Comparison of ENCODE assay signal across 30 cellular contexts in the genomic region with DNA sequence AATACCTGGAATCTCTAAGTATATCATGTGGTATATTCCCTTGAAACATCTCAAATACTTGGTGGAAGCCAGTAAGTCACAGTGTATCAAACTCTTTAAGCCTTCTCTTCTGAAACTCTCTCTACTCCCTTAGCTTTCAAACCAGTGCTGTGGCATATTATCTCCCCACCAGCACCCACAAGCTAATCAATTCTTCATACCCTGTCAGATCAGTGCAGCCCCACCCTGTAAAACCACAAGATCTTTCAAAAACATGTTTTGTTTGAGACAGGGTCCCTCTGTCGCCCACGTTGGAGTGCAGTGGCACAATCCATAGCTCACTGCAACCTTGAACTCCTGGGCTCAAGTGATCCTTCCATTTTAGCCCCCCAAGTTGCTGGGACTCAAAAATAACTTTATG.
"Had no signal": no experiment of that assay in that cellular context is flagged by ENCODE, and none has a peak within 500 bp of the region (broad histone marks: within the 10 kb centered on the region; RNA-seq: fewer than 3 reads in every experiment).

No MANE protein-coding gene starts in this region.

- H3K4me2 ChIP-seq: hepatocyte had no signal

- ATAC-seq: activated CD8-positive, alpha-beta memory T cell treated with anti-CD3 and anti-CD28 coated beads, Interleukin-2, amount 10 ng/mL, durations not matched to agents 7 days and 5 days; gastroesophageal sphincter; sciatic nerve; stimulated activated memory B cell treated with anti-CD40 and anti-IgM and Interleukin-4, amounts not matched to agents 10 μg/mL and 1 μg/mL and 100 μg/mL, for 72 hours; stimulated activated naive CD8-positive, alpha-beta T cell treated with anti-CD3 and anti-CD28 coated beads, Interleukin-15, amount 100 ng/mL, for 72 hours had no signal

- H3K27me3 Mint-ChIP-seq: activated CD4-positive, alpha-beta memory T cell treated with anti-CD3 and anti-CD28 coated beads for 36 hours; activated CD4-positive, alpha-beta T cell treated with anti-CD3 and anti-CD28 coated beads, Interleukin-2, amount 10 ng/mL, durations not matched to agents 24 days and 14 days; activated CD8-positive, alpha-beta memory T cell treated with anti-CD3 and anti-CD28 coated beads, Interleukin-2, amount 10 ng/mL, durations not matched to agents 7 days and 5 days; activated naive CD4-positive, alpha-beta T cell treated with anti-CD3 and anti-CD28 coated beads, Interleukin-2, amount 50 U/mL, for 24 hours; stimulated activated memory B cell treated with anti-CD40 and anti-IgM and Interleukin-4, amounts not matched to agents 10 μg/mL and 1 μg/mL and 100 μg/mL, for 72 hours; stimulated activated naive CD8-positive, alpha-beta T cell treated with anti-CD3 and anti-CD28 coated beads, Interleukin-15, amount 100 ng/mL, for 72 hours; type B pancreatic cell had no signal

- H3K4me1 Mint-ChIP-seq: nephron; stimulated activated memory B cell treated with anti-CD40 and anti-IgM and Interleukin-4, amounts not matched to agents 10 μg/mL and 1 μg/mL and 100 μg/mL, for 72 hours; stimulated activated naive CD8-positive, alpha-beta T cell treated with anti-CD3 and anti-CD28 coated beads, Interleukin-15, amount 100 ng/mL, for 72 hours had no signal

- H3K9me3 ChIP-seq: gastroesophageal sphincter, left ventricle myocardium inferior, neutrophil, ovary, prostate gland, uterus had no signal

- H3K4me3 Mint-ChIP-seq: activated CD4-positive, alpha-beta memory T cell treated with anti-CD3 and anti-CD28 coated beads for 36 hours; activated CD4-positive, alpha-beta T cell treated with anti-CD3 and anti-CD28 coated beads, Interleukin-2, amount 10 ng/mL, durations not matched to agents 24 days and 14 days; activated CD8-positive, alpha-beta memory T cell treated with anti-CD3 and anti-CD28 coated beads, Interleukin-2, amount 10 ng/mL, durations not matched to agents 7 days and 5 days; activated naive CD4-positive, alpha-beta T cell treated with anti-CD3 and anti-CD28 coated beads, Interleukin-2, amount 50 U/mL, for 24 hours; nephron; stimulated activated memory B cell treated with anti-CD40 and anti-IgM and Interleukin-4, amounts not matched to agents 10 μg/mL and 1 μg/mL and 100 μg/mL, for 72 hours; stimulated activated naive CD8-positive, alpha-beta T cell treated with anti-CD3 and anti-CD28 coated beads, Interleukin-15, amount 100 ng/mL, for 72 hours; T-helper 1 cell treated with Interleukin-12 subunit alpha and Interleukin-12 subunit beta and Interleukin-4 antibody, amounts not matched to agents 30 μg/mL and 1 μg/mL, for 36 hours; type B pancreatic cell had no signal

- H3K4me3 ChIP-seq: gastroesophageal sphincter, hepatocyte, left ventricle myocardium inferior, lung, ovary, prostate gland, skin epidermis, uterus had no signal

- DNase-seq: activated CD4-positive, alpha-beta memory T cell treated with anti-CD3 and anti-CD28 coated beads for 36 hours; activated CD4-positive, alpha-beta T cell treated with anti-CD3 and anti-CD28 coated beads, Interleukin-2, amount 10 ng/mL, durations not matched to agents 24 days and 14 days; activated CD8-positive, alpha-beta memory T cell treated with anti-CD3 and anti-CD28 coated beads, Interleukin-2, amount 10 ng/mL, durations not matched to agents 7 days and 5 days; activated T-cell treated with anti-CD3 and anti-CD28 coated beads, Interleukin-2, amount 50 U/mL, for 48 hours; anterior cingulate cortex; effector CD8-positive, alpha-beta T cell; islet precursor cell; left ventricle myocardium inferior; mesendoderm; ovary; retina; stimulated activated CD4-positive, alpha-beta T cell treated with anti-CD3 and anti-CD28 coated beads, Interleukin-12 subunit alpha, Interleukin-12 subunit beta, amount 100 ng/mL, for 4 hours; stimulated activated CD4-positive, alpha-beta T cell treated with anti-CD3 and anti-CD28 coated beads, Interleukin-4, amount 100 ng/mL, for 24 hours; stimulated activated naive CD8-positive, alpha-beta T cell treated with anti-CD3 and anti-CD28 coated beads, Interleukin-15, amount 100 ng/mL, for 72 hours; substantia nigra; SW 1271; uterus had no signal

- H3K27me3 ChIP-seq: gastroesophageal sphincter, hepatocyte, neutrophil, ovary, uterus had no signal

- H3K4me1 ChIP-seq: left ventricle myocardium inferior, prostate gland, uterus had no signal

- H3K36me3 ChIP-seq: neutrophil, ovary, prostate gland, uterus had no signal

- H3K27ac Mint-ChIP-seq: activated CD4-positive, alpha-beta memory T cell treated with anti-CD3 and anti-CD28 coated beads for 36 hours; activated CD4-positive, alpha-beta T cell treated with anti-CD3 and anti-CD28 coated beads, Interleukin-2, amount 10 ng/mL, durations not matched to agents 24 days and 14 days; activated CD8-positive, alpha-beta memory T cell treated with anti-CD3 and anti-CD28 coated beads, Interleukin-2, amount 10 ng/mL, durations not matched to agents 7 days and 5 days; activated naive CD4-positive, alpha-beta T cell treated with anti-CD3 and anti-CD28 coated beads, Interleukin-2, amount 50 U/mL, for 24 hours; activated T-helper 2 cell treated with anti-CD3 and anti-CD28 coated beads, Interferon-gamma antibody, Interleukin-2, Interleukin-4, amounts not matched to agents 10 μg/mL and 5 μg/mL and 100 μg/mL, durations not matched to agents 14 hours and 24 hours and 36 hours; stimulated activated memory B cell treated with anti-CD40 and anti-IgM and Interleukin-4, amounts not matched to agents 10 μg/mL and 1 μg/mL and 100 μg/mL, for 72 hours; stimulated activated naive CD8-positive, alpha-beta T cell treated with anti-CD3 and anti-CD28 coated beads, Interleukin-15, amount 100 ng/mL, for 72 hours; T-helper 1 cell treated with Interleukin-12 subunit alpha and Interleukin-12 subunit beta and Interleukin-4 antibody, amounts not matched to agents 30 μg/mL and 1 μg/mL, for 36 hours; type B pancreatic cell had no signal

- H3K27ac ChIP-seq: gastroesophageal sphincter, hepatocyte, left ventricle myocardium inferior, neutrophil, ovary, prostate gland, skin epidermis, uterus had no signal

- H3K9me3 Mint-ChIP-seq: activated CD4-positive, alpha-beta memory T cell treated with anti-CD3 and anti-CD28 coated beads for 36 hours; activated CD4-positive, alpha-beta T cell treated with anti-CD3 and anti-CD28 coated beads, Interleukin-2, amount 10 ng/mL, durations not matched to agents 24 days and 14 days; activated naive CD4-positive, alpha-beta T cell treated with anti-CD3 and anti-CD28 coated beads, Interleukin-2, amount 50 U/mL, for 24 hours; activated T-helper 2 cell treated with anti-CD3 and anti-CD28 coated beads, Interferon-gamma antibody, Interleukin-2, Interleukin-4, amounts not matched to agents 10 μg/mL and 5 μg/mL and 100 μg/mL, durations not matched to agents 14 hours and 24 hours and 36 hours; nephron; stimulated activated memory B cell treated with anti-CD40 and anti-IgM and Interleukin-4, amounts not matched to agents 10 μg/mL and 1 μg/mL and 100 μg/mL, for 72 hours; stimulated activated naive CD8-positive, alpha-beta T cell treated with anti-CD3 and anti-CD28 coated beads, Interleukin-15, amount 100 ng/mL, for 72 hours; T-helper 1 cell treated with Interleukin-12 subunit alpha and Interleukin-12 subunit beta and Interleukin-4 antibody, amounts not matched to agents 30 μg/mL and 1 μg/mL, for 36 hours; type B pancreatic cell had no signal

- H2AFZ ChIP-seq: hepatocyte had no signal
